In the genomic region with DNA sequence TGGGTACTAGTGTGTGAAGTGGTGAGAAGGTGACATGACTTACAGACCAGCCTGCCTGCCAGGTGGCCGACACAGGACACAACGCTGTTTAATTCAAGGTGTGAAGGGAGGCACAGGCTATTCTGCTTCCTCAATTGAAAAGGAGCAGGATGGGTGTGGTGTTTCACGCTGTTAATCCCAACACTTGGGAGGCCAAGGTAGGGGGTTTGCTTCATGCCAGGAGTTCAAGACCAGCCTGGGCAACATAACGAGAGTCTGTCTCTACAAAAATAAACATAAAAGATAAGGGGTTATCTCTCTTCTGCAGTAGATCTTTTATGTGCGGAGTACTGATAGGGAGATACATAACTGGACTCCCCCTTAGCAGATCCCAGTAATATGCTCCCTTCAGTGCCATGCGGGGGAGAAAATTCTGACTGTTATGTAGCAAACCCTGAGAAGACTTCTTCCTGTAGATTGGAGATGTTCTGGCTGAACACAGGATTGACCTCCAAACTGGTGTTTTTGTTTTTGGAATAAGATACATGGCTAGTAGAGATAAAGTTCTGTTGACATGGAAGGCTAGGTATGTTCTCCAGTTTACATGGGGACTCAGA, we compare ENCODE assay signal across 1 cellular context.
TF ChIP-seq lines count a peak whose summit lies in the region.

No MANE protein-coding gene starts in this region.

TF ChIP-seq in K562, 482 proteins besides CTCF, POLR2A, EP300 and RAD21 (continued from another document and continues in another):
- TF ChIP-seq, protein P1, sequence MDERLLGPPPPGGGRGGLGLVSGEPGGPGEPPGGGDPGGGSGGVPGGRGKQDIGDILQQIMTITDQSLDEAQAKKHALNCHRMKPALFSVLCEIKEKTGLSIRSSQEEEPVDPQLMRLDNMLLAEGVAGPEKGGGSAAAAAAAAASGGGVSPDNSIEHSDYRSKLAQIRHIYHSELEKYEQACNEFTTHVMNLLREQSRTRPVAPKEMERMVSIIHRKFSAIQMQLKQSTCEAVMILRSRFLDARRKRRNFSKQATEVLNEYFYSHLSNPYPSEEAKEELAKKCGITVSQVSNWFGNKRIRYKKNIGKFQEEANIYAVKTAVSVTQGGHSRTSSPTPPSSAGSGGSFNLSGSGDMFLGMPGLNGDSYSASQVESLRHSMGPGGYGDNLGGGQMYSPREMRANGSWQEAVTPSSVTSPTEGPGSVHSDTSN (CRISPR knock-in tag; IDR thresholded peaks at IDR 0.05; ENCODE audit: low read depth) = no peak
- TF ChIP-seq, protein P1 (tag; conservative IDR thresholded peaks at IDR 0.05; ENCODE audit: low read depth) = no peak
- TF ChIP-seq DMBX1 (CRISPR knock-in tag; IDR thresholded peaks at IDR 0.05; ENCODE audit: borderline replicate concordance) = no peak; the same call in 1 of the 2 replicates
- no peak for TF ChIP-seq BRF1 (IDR thresholded peaks at IDR 0.05; ENCODE audit: borderline replicate concordance, extremely low read depth, insufficient read length)
- TF ChIP-seq RBM25 (IDR thresholded peaks at IDR 0.05; ENCODE audit: low read depth, low read length, severe bottlenecking) = no peak
- no peak for TF ChIP-seq MBD2 (IDR thresholded peaks at IDR 0.05; ENCODE audit: borderline replicate concordance, low read depth)
- TF ChIP-seq DACH1 (IDR thresholded peaks at IDR 0.05; ENCODE audit: partially characterized antibody) = no peak
- TF ChIP-seq ZNF518B (CRISPR knock-in tag; IDR thresholded peaks at IDR 0.05) = no peak
- TF ChIP-seq HLTF (IDR thresholded peaks at IDR 0.05) = 0 out of 2 replicates have a peak, but pooled peaks have one; percentile 40
- no peak for TF ChIP-seq GATAD2A (IDR thresholded peaks at IDR 0.05)
- no peak for TF ChIP-seq ZNF707 (CRISPR knock-in tag; conservative IDR thresholded peaks at IDR 0.05)
- TF ChIP-seq PRMT5 (CRISPR knock-in tag; IDR thresholded peaks at IDR 0.05) = no peak
- TF ChIP-seq NFE2L1 (tag; IDR thresholded peaks at IDR 0.05; ENCODE audit: borderline replicate concordance, low read depth) = no peak
- no peak for TF ChIP-seq ZNF436 (CRISPR knock-in tag; IDR thresholded peaks at IDR 0.05)
- TF ChIP-seq HNRNPLL (IDR thresholded peaks at IDR 0.05; ENCODE audit: low read depth, low read length, poor library complexity, severe bottlenecking) = no peak
- 0 out of 2 replicates have a peak, but pooled peaks have one; percentile 19 for TF ChIP-seq ZNF668 (CRISPR knock-in tag; IDR thresholded peaks at IDR 0.05)
- TF ChIP-seq, protein P2, sequence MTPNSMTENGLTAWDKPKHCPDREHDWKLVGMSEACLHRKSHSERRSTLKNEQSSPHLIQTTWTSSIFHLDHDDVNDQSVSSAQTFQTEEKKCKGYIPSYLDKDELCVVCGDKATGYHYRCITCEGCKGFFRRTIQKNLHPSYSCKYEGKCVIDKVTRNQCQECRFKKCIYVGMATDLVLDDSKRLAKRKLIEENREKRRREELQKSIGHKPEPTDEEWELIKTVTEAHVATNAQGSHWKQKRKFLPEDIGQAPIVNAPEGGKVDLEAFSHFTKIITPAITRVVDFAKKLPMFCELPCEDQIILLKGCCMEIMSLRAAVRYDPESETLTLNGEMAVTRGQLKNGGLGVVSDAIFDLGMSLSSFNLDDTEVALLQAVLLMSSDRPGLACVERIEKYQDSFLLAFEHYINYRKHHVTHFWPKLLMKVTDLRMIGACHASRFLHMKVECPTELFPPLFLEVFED (CRISPR knock-in tag; conservative IDR thresholded peaks at IDR 0.05) = no peak
- TF ChIP-seq, protein P3, sequence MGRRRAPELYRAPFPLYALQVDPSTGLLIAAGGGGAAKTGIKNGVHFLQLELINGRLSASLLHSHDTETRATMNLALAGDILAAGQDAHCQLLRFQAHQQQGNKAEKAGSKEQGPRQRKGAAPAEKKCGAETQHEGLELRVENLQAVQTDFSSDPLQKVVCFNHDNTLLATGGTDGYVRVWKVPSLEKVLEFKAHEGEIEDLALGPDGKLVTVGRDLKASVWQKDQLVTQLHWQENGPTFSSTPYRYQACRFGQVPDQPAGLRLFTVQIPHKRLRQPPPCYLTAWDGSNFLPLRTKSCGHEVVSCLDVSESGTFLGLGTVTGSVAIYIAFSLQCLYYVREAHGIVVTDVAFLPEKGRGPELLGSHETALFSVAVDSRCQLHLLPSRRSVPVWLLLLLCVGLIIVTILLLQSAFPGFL (CRISPR knock-in tag; IDR thresholded peaks at IDR 0.05) = no peak
- no peak for TF ChIP-seq HBP1 (CRISPR knock-in tag; IDR thresholded peaks at IDR 0.05)
- no peak for TF ChIP-seq ARHGAP35 (IDR thresholded peaks at IDR 0.05; ENCODE audit: partially characterized antibody)
- TF ChIP-seq ZFPM2 (CRISPR knock-in tag; IDR thresholded peaks at IDR 0.05) = no peak
- no peak for TF ChIP-seq ZBTB33 (CRISPR knock-in tag; IDR thresholded peaks at IDR 0.05)
- no peak for TF ChIP-seq ZNF197 (CRISPR knock-in tag; IDR thresholded peaks at IDR 0.05; ENCODE audit: low read depth)
- TF ChIP-seq ZNF253 (CRISPR knock-in tag; conservative IDR thresholded peaks at IDR 0.05) = no peak
- peak; percentile 70; the same call in 1 of the 2 replicates for TF ChIP-seq ZBTB2 (IDR thresholded peaks at IDR 0.05)
- no peak for TF ChIP-seq SETDB1 (IDR thresholded peaks at IDR 0.05; ENCODE audit: low read length)
- no peak for TF ChIP-seq E2F1 (CRISPR knock-in tag; IDR thresholded peaks at IDR 0.05)
- no peak for TF ChIP-seq TAF1 (IDR thresholded peaks at IDR 0.05; ENCODE audit: control insufficient read depth, extremely low read depth, insufficient read depth, low read length, severe bottlenecking)
- TF ChIP-seq MEF2A (IDR thresholded peaks at IDR 0.05; ENCODE audit: control insufficient read depth, low read depth, low read length) = no peak; the same call in 1 of the 2 replicates
- peak in 1 of 2 experiments; percentile 35; a peak in 1 of 4 replicates for TF ChIP-seq ARNT (IDR thresholded peaks at IDR 0.05)
- no peak for TF ChIP-seq E2F5 (CRISPR knock-in tag; IDR thresholded peaks at IDR 0.05)
- TF ChIP-seq CEBPG (CRISPR knock-in tag; IDR thresholded peaks at IDR 0.05) = no peak
- no peak for TF ChIP-seq CEBPG (tag; conservative IDR thresholded peaks at IDR 0.05 in 1 of 2, IDR thresholded peaks at IDR 0.05 in 1 of 2)
- TF ChIP-seq E4F1 (CRISPR knock-in tag; IDR thresholded peaks at IDR 0.05; ENCODE audit: borderline replicate concordance) = no peak
- no peak for TF ChIP-seq ZZZ3 (IDR thresholded peaks at IDR 0.05)
